8 cellular contexts compared by ENCODE assay signal in genomic region chr22:37849089-37849751, GRCh38. TPM values are rescaled to one million over a fixed set of nuclear protein-coding genes. Genes with fewer than 3 reads are reported as not detected.
A peak's percentile ranks its signal among the peaks of the same experiment; 100 is the strongest.
DNase-seq lines count a peak whose midpoint lies in the region; ATAC-seq, FAIRE-seq and TF ChIP-seq lines count a peak whose summit lies in the region.

EIF3L (plus strand) TSS chr22:37849419; CDS start chr22:37849450, 31 bp downstream.

- DNase-seq in CD4-positive, alpha-beta memory T cell = peak; percentile 81 to 88 (median 85)
- peak; percentile 88 for DNase-seq in HTR-8/SVneo (ENCODE audit: insufficient read length, low spot score)
- peak; percentile 93 for DNase-seq in activated CD8-positive, alpha-beta memory T cell treated with anti-CD3 and anti-CD28 coated beads, Interleukin-2, amount 50 U/mL, for 48 hours
- peak; percentile 89 for DNase-seq in endothelial cell (ENCODE audit: low spot score)
- peak; percentile 70 to 90 for DNase-seq in mesothelial cell of epicardium (ENCODE audit: low spot score in 2 of 2, unreplicated experiment in 2 of 2)
- DNase-seq in stimulated activated CD8-positive, alpha-beta memory T cell treated with anti-CD3 and anti-CD28 coated beads, Interleukin-15, amount 100 ng/mL, for 4 hours (ENCODE audit: low read depth in 2 of 2) = peak; percentile 74

- H3K4me1 ChIP-seq in CD4-positive, alpha-beta memory T cell (ENCODE audit: insufficient read depth, low read length) = peaks cover 29% of the 10 kb centered on the region
- peaks cover 19% of the 10 kb centered on the region for H3K4me1 ChIP-seq in OCI-LY3 (ENCODE audit: low read length)

- H3K9ac ChIP-seq in OCI-LY3 (ENCODE audit: low read length) = peak within 1 kb of the TSS; percentile 94

- POLR2A ChIA-PET in CD4-positive, alpha-beta memory T cell (lab: Charles Lee; ENCODE audit: partially characterized antibody) = interaction anchor here (0.6 to 1.7 kb wide), 9 partner anchors 9 to 242 kb away, joined by 3 to 8 read pairs (median 4); partner anchors contain the start of genes C22orf23, MICALL1 and POLR2F

- H3K9me3 Mint-ChIP-seq in CD4-positive, alpha-beta memory T cell = peaks cover 0 to 2% (median 0%) of the 10 kb centered on the region in 8 donors
- H3K9me3 Mint-ChIP-seq in endothelial cell (ENCODE audit: unreplicated experiment) (no peaks in the 10 kb centered on the region), mesothelial cell of epicardium (peaks cover 3% of the 10 kb centered on the region)

- FAIRE-seq in HTR-8/SVneo (lab: Jason Lieb, UNC) = no peak

- intact Hi-C loops in CD4-positive, alpha-beta memory T cell (cut with micrococcal nuclease) = loop anchor here (1.0 to 10.0 kb wide), 3 partner anchors 14 to 214 kb away; partner anchors contain the start of genes MICALL1 and SH3BP1

- H3K36me3 ChIP-seq in CD4-positive, alpha-beta memory T cell (ENCODE audit: insufficient read depth, low read length) = peaks cover 16% of the 10 kb centered on the region
- peaks cover 40% of the 10 kb centered on the region for H3K36me3 ChIP-seq in OCI-LY3 (replicated peaks; ENCODE audit: low read depth, low read length)

- H3K9me3 ChIP-seq in CD4-positive, alpha-beta memory T cell (ENCODE audit: control insufficient read depth in 1 of 2, low read length in 2 of 2) = no peaks in the 10 kb centered on the region
- peaks cover 8% of the 10 kb centered on the region for H3K9me3 ChIP-seq in OCI-LY3 (ENCODE audit: insufficient read depth, low read length)

- H3K27ac ChIP-seq in CD4-positive, alpha-beta memory T cell (ENCODE audit: low read depth, low read length) = peak within 1 kb of the TSS; percentile 87
- H3K27ac ChIP-seq in OCI-LY3 (ENCODE audit: low read length) = peak within 1 kb of the TSS; percentile 66

- TF ChIP-seq CTCF in OCI-LY3 (IDR thresholded peaks at IDR 0.05; ENCODE audit: low read depth, low read length) (no peak), endothelial cell (IDR thresholded peaks at IDR 0.05; ENCODE audit: unreplicated experiment) (no peak), mesothelial cell of epicardium (IDR thresholded peaks at IDR 0.05; ENCODE audit: unreplicated experiment) (no peak)

- H3K27ac Mint-ChIP-seq in CD4-positive, alpha-beta memory T cell = peak within 1 kb of the TSS; percentile 91 to 99 (median 97)
- H3K27ac Mint-ChIP-seq in endothelial cell (ENCODE audit: unreplicated experiment) = peak within 1 kb of the TSS; percentile 97
- peak within 1 kb of the TSS; percentile 92 for H3K27ac Mint-ChIP-seq in mesothelial cell of epicardium

- 0 out of 2 replicates have a peak, but pooled peaks cover 6% of the 10 kb centered on the region for H4K20me1 ChIP-seq in OCI-LY3 (ENCODE audit: insufficient read depth, low read length)

- peak within 1 kb of the TSS; percentile 87 for H2AFZ ChIP-seq in OCI-LY3 (ENCODE audit: low read depth, low read length)

- peak within 1 kb of the TSS; percentile 83 to 98 (median 93) for H3K4me3 Mint-ChIP-seq in CD4-positive, alpha-beta memory T cell
- H3K4me3 Mint-ChIP-seq in endothelial cell (ENCODE audit: unreplicated experiment) = peak within 1 kb of the TSS; percentile 98
- H3K4me3 Mint-ChIP-seq in mesothelial cell of epicardium = peak within 1 kb of the TSS; percentile 86

- H3K36me3 Mint-ChIP-seq in CD4-positive, alpha-beta memory T cell = peaks cover 27 to 40% of the 10 kb centered on the region in 2 donors
- H3K36me3 Mint-ChIP-seq in endothelial cell (ENCODE audit: low read depth, unreplicated experiment) (peaks cover 30% of the 10 kb centered on the region), mesothelial cell of epicardium (peaks cover 31% of the 10 kb centered on the region)

- no peaks in the 10 kb centered on the region for H3K27me3 ChIP-seq in CD4-positive, alpha-beta memory T cell (ENCODE audit: insufficient read depth, low read length)
- no peaks in the 10 kb centered on the region for H3K27me3 ChIP-seq in OCI-LY3 (ENCODE audit: low read depth, low read length)

- H3K4me3 ChIP-seq in CD4-positive, alpha-beta memory T cell (ENCODE audit: low read length in 2 of 2) = peak within 1 kb of the TSS; percentile 61 to 94
- H3K4me3 ChIP-seq in OCI-LY3 (ENCODE audit: low read length) = peak within 1 kb of the TSS; percentile 94

- peak within 1 kb of the TSS; percentile 97 for H3K4me2 ChIP-seq in OCI-LY3 (ENCODE audit: low read length)

- H3K27me3 Mint-ChIP-seq in CD4-positive, alpha-beta memory T cell = no peaks in the 10 kb centered on the region
- peaks cover 11% of the 10 kb centered on the region for H3K27me3 Mint-ChIP-seq in endothelial cell (ENCODE audit: unreplicated experiment)
- H3K27me3 Mint-ChIP-seq in mesothelial cell of epicardium (ENCODE audit: low read depth) = no peaks in the 10 kb centered on the region

- CTCF ChIA-PET in CD4-positive, alpha-beta memory T cell (lab: Charles Lee; ENCODE audit: partially characterized antibody) = interaction anchor here (1.6 to 5.2 kb wide), 3 partner anchors 14 to 31 kb away, joined by 5 to 35 read pairs (median 13); no protein-coding TSS in a partner anchor

- peaks cover 59% of the 10 kb centered on the region for H3K79me2 ChIP-seq in OCI-LY3 (ENCODE audit: low read length)

- peaks cover 28 to 58% (median 43%) of the 10 kb centered on the region in 4 donors for H3K4me1 Mint-ChIP-seq in CD4-positive, alpha-beta memory T cell
- H3K4me1 Mint-ChIP-seq in endothelial cell (ENCODE audit: unreplicated experiment) = peaks cover 20% of the 10 kb centered on the region
- peaks cover 28% of the 10 kb centered on the region for H3K4me1 Mint-ChIP-seq in mesothelial cell of epicardium

- ATAC-seq in GM19467 (IDR thresholded peaks at IDR 0.05; ENCODE audit: unreplicated experiment) = peak; percentile 42

RNA-seq across cellular contexts. Expression of gene EIF3L, which starts in this region (rescaled TPM):
- total RNA-seq in CD4-positive, alpha-beta memory T cell = 100 to 1,000 TPM; 550 to 571 TPM
- polyA plus RNA-seq in CD4-positive, alpha-beta memory T cell = 100 to 1,000 TPM; 226 to 364 TPM
- total RNA-seq in endothelial cell (ENCODE audit: unreplicated experiment) = 732 TPM
- 633 to 642 TPM (median 639 TPM) in 3 replicates for total RNA-seq in mesothelial cell of epicardium

Comparison
In these comparisons a context has a peak if more than half of its experiments do, and no peak if none do; other contexts are left out.
1. Peak in every context shown above with its lines: DNase-seq, ATAC-seq, H3K4me3 ChIP-seq and H3K27ac ChIP-seq.